16 cellular contexts compared by ENCODE assay signal in the genomic region with DNA sequence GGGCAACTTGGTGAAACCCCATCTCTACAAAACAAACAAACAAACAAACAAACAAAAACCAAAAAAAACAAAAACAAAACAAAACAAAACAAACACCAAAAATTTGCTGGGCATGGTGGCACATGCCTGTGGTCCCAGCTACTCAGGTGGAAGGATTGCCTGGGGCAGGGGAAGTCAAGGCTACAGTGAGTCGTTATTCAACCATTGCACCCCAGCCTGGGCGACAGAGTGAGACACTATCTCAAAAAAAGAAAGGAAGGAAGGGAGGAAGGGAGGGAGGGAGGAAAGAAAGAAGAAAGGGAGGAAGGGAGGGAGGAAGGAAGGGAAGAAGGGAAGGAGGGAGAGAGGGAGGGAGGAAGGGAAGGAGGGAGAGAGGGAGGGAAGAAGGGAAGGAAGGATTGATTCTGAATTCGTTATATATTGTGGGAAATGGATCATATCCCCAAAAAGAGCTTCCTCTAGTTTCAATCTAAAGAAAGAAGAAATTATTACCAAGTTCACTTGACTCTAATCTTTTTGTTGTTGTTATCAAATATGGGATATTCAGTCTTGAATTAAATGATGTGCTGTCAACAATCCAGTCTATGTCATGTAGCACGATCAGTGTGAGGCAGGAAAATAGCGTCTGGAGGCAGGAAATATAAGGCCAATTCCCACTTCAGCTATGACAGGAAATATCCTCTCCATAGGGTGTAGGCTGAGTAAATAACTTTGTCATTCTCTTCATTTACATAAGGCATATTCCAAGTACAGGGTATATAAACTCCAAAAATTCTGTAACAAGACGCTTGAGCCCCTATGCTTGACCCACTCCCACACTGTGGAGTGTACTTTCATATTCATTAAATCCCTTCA. TPM values are rescaled to one million over a fixed set of nuclear protein-coding genes. Genes with fewer than 3 reads are reported as not detected.
DNase-seq lines count a peak whose midpoint lies in the region; ATAC-seq and TF ChIP-seq lines count a peak whose summit lies in the region.
"Had no signal": no experiment of that assay in that cellular context is flagged by ENCODE, and none has a peak within 500 bp of the region (broad histone marks: within the 10 kb centered on the region; RNA-seq: fewer than 3 reads in every experiment).

No MANE protein-coding gene starts in this region.

- POLR2A ChIA-PET in PC-3 (lab: Charles Lee; ENCODE audit: unreplicated experiment) = no interaction called here
- POLR2A ChIA-PET in RWPE1 (lab: Yijun Ruan, JAX; ENCODE audit: low non-redundant PET) = no interaction called here

- BruUV-seq in PC-3 (replicated peaks; lab: Mats Ljungman, UMichigan) = no TSS peak

- ATAC-seq in GM23338 (no peak), PC-3 (peak; percentile 67), left colon (peak; percentile 26)

- H4K20me1 ChIP-seq in GM23338 (replicated peaks; ENCODE audit: insufficient read depth) (no peaks in the 10 kb centered on the region), PC-3 (ENCODE audit: low read length) (no peaks in the 10 kb centered on the region)

- peak overlapping the region; percentile 69 for H3K27ac ChIP-seq in GM23338 (ENCODE audit: low read depth)
- peak overlapping the region; percentile 26; the same call in 1 of the 2 replicates for H3K27ac ChIP-seq in PC-3 (ENCODE audit: low read length)
- H3K27ac ChIP-seq in RWPE1 = no peak overlapping the region
- H3K27ac ChIP-seq: KMS-11, SK-N-MC had no signal

- H3K4me3 Mint-ChIP-seq in GM23338 = no peak overlapping the region
- H3K4me3 Mint-ChIP-seq: CD4-positive, CD25-positive, alpha-beta regulatory T cell; HFFc6 had no signal

- TF ChIP-seq CTCF in GM23338 (conservative IDR thresholded peaks at IDR 0.05; ENCODE audit: low read depth in 2 of 2) (no peak), PC-3 (conservative IDR thresholded peaks at IDR 0.05; ENCODE audit: low read depth, low read length) (no peak), RWPE1 (conservative IDR thresholded peaks at IDR 0.05; ENCODE audit: low read depth) (no peak), GM10266 (IDR thresholded peaks at IDR 0.05; ENCODE audit: control insufficient read depth, insufficient read depth, low read depth, missing control alignments) (no peak)

- peaks cover 1% of the 10 kb centered on the region for H3K27me3 Mint-ChIP-seq in GM23338 (ENCODE audit: insufficient read depth, low read depth, poor library complexity)

- peaks cover 27% of the 10 kb centered on the region for H3K4me1 ChIP-seq in GM23338 (ENCODE audit: insufficient read depth)
- H3K4me1 ChIP-seq in PC-3 (ENCODE audit: insufficient read depth, low read length) = peaks cover 3% of the 10 kb centered on the region; the same call in 1 of the 2 replicates

- no peaks in the 10 kb centered on the region for H3K27me3 ChIP-seq in GM23338 (ENCODE audit: insufficient read depth)
- no peaks in the 10 kb centered on the region for H3K27me3 ChIP-seq in PC-3 (ENCODE audit: low read length)

- H3K36me3 ChIP-seq in GM23338 (ENCODE audit: insufficient read depth) = peaks cover 24% of the 10 kb centered on the region
- H3K36me3 ChIP-seq in PC-3 (ENCODE audit: low read depth, low read length) = peaks cover 5% of the 10 kb centered on the region; the same call in 1 of the 2 replicates

- peaks cover 15% of the 10 kb centered on the region for H3K4me1 Mint-ChIP-seq in GM23338
- H3K4me1 Mint-ChIP-seq: CD4-positive, CD25-positive, alpha-beta regulatory T cell had no signal

- intact Hi-C loops in PC-3 (cut with micrococcal nuclease) = no loop called here
- intact Hi-C loops in left colon (cut with DNase I, micrococcal nuclease) = no loop called here

- no peak overlapping the region for H3K9ac ChIP-seq in PC-3 (ENCODE audit: low read length)
- H3K9ac ChIP-seq: KMS-11 had no signal

- no peaks in the 10 kb centered on the region for H3K79me2 ChIP-seq in GM23338 (replicated peaks; ENCODE audit: insufficient read depth)
- no peaks in the 10 kb centered on the region for H3K79me2 ChIP-seq in PC-3 (ENCODE audit: low read length)

- H3K9me3 Mint-ChIP-seq in GM23338 = peaks cover 66% of the 10 kb centered on the region

- H3K27ac Mint-ChIP-seq in GM23338 = no peak overlapping the region
- H3K27ac Mint-ChIP-seq: CD4-positive, CD25-positive, alpha-beta regulatory T cell; HFFc6 had no signal

- H3K9me3 ChIP-seq in PC-3 (ENCODE audit: low read length) = peaks cover 10% of the 10 kb centered on the region; the same call in 1 of the 2 replicates

- H2AFZ ChIP-seq in GM23338 (no peak overlapping the region), PC-3 (ENCODE audit: low read length) (no peak overlapping the region)

- no peak overlapping the region; the same call in 1 of the 2 replicates for H3K4me2 ChIP-seq in GM23338
- H3K4me2 ChIP-seq in PC-3 (ENCODE audit: low read length) = no peak overlapping the region
- H3K4me2 ChIP-seq: KMS-11 had no signal

- CTCF ChIA-PET in PC-3 (lab: Charles Lee) (no interaction called here), RWPE1 (lab: Yijun Ruan, JAX) (no interaction called here)

- peaks cover 68% of the 10 kb centered on the region for H3K36me3 Mint-ChIP-seq in GM23338 (ENCODE audit: low read depth)
- H3K36me3 Mint-ChIP-seq: CD4-positive, CD25-positive, alpha-beta regulatory T cell had no signal

- H3K4me3 ChIP-seq in GM23338 (0 out of 2 replicates have a peak overlapping the region, but pooled peaks have one; percentile 24), PC-3 (ENCODE audit: low read length) (no peak overlapping the region)
- H3K4me3 ChIP-seq: SK-N-MC had no signal

- H3K9me2 ChIP-seq in GM23338 (ENCODE audit: insufficient read depth) = no peaks in the 10 kb centered on the region; the same call in 1 of the 2 replicates
- H3K9me2 ChIP-seq in PC-3 (replicated peaks; ENCODE audit: low read length) = no peaks in the 10 kb centered on the region

- DNase-seq in DMS153 treated with DMSO at 0.1 percent for 48 hours (lab: John Stamatoyannopoulos, UW; ENCODE audit: unreplicated experiment) = peak; percentile 5
- no peak for DNase-seq in GM23338 (ENCODE audit: low spot score)
- peak; percentile 52 for DNase-seq in PC-3
- no peak for DNase-seq in left colon
- DNase-seq in RWPE1 (ENCODE audit: low spot score) = no peak
- no peak for DNase-seq in GM10266 (ENCODE audit: extremely low spot score)
- DNase-seq in NCI-H345 treated with DMSO at 0.1 percent for 48 hours (lab: John Stamatoyannopoulos, UW; ENCODE audit: unreplicated experiment) = no peak
- DNase-seq: CD4-positive, CD25-positive, alpha-beta regulatory T cell; HFFc6; NCI-H1105 treated with DMSO at 0.1 percent for 48 hours; NCI-H2081 treated with DMSO at 0.1 percent for 48 hours; NCI-H82; OCI-M1; SW 1271 had no signal

- H3F3A ChIP-seq in GM23338 (replicated peaks; ENCODE audit: low read depth) = 0 out of 2 replicates have a peak, but pooled peaks cover 5% of the 10 kb centered on the region
- H3F3A ChIP-seq in PC-3 (ENCODE audit: low read length, unreplicated experiment) = no peaks in the 10 kb centered on the region

TF ChIP-seq in GM23338, 12 proteins besides CTCF, POLR2A, EP300 and RAD21 (continues in another document):
- TF ChIP-seq EZH2phosphoT487 (IDR thresholded peaks at IDR 0.05; ENCODE audit: unreplicated experiment) = no peak
- TF ChIP-seq, protein P1, sequence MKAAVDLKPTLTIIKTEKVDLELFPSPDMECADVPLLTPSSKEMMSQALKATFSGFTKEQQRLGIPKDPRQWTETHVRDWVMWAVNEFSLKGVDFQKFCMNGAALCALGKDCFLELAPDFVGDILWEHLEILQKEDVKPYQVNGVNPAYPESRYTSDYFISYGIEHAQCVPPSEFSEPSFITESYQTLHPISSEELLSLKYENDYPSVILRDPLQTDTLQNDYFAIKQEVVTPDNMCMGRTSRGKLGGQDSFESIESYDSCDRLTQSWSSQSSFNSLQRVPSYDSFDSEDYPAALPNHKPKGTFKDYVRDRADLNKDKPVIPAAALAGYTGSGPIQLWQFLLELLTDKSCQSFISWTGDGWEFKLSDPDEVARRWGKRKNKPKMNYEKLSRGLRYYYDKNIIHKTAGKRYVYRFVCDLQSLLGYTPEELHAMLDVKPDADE (IDR thresholded peaks at IDR 0.05) = no peak
- no peak for TF ChIP-seq STAT1 (IDR thresholded peaks at IDR 0.05; ENCODE audit: unreplicated experiment)
- TF ChIP-seq EZH2 (IDR thresholded peaks at IDR 0.05; ENCODE audit: low read depth, unreplicated experiment) = no peak
- no peak for TF ChIP-seq ZNF331 (CRISPR knock-in tag; IDR thresholded peaks at IDR 0.05; ENCODE audit: low read depth)
- no peak for TF ChIP-seq JUNB (IDR thresholded peaks at IDR 0.05; ENCODE audit: unreplicated experiment)
- no peak for TF ChIP-seq ZNF114 (CRISPR knock-in tag; IDR thresholded peaks at IDR 0.05)
- TF ChIP-seq POLR2AphosphoS5 (IDR thresholded peaks at IDR 0.05; ENCODE audit: low read depth) = no peak
- no peak for TF ChIP-seq CREB1 (CRISPR knock-in tag; IDR thresholded peaks at IDR 0.05; ENCODE audit: low read depth)
- TF ChIP-seq, protein P2, sequence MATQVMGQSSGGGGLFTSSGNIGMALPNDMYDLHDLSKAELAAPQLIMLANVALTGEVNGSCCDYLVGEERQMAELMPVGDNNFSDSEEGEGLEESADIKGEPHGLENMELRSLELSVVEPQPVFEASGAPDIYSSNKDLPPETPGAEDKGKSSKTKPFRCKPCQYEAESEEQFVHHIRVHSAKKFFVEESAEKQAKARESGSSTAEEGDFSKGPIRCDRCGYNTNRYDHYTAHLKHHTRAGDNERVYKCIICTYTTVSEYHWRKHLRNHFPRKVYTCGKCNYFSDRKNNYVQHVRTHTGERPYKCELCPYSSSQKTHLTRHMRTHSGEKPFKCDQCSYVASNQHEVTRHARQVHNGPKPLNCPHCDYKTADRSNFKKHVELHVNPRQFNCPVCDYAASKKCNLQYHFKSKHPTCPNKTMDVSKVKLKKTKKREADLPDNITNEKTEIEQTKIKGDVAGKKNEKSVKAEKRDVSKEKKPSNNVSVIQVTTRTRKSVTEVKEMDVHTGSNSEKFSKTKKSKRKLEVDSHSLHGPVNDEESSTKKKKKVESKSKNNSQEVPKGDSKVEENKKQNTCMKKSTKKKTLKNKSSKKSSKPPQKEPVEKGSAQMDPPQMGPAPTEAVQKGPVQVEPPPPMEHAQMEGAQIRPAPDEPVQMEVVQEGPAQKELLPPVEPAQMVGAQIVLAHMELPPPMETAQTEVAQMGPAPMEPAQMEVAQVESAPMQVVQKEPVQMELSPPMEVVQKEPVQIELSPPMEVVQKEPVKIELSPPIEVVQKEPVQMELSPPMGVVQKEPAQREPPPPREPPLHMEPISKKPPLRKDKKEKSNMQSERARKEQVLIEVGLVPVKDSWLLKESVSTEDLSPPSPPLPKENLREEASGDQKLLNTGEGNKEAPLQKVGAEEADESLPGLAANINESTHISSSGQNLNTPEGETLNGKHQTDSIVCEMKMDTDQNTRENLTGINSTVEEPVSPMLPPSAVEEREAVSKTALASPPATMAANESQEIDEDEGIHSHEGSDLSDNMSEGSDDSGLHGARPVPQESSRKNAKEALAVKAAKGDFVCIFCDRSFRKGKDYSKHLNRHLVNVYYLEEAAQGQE (IDR thresholded peaks at IDR 0.05; ENCODE audit: unreplicated experiment) = no peak

RNA-seq across cellular contexts. Expression of a gene that starts 26.2 kb away (rescaled TPM):
- total RNA-seq in GM23338 (2014; rRNA removed; shearing (Covaris generic)) = 120 and 126 TPM in 2 replicates
- polyA plus RNA-seq in GM23338 (2016; fragmentation: Nextera tagmentation; extraction: Ambion mirVana) = 61.2 and 67.0 TPM in 2 replicates
- total RNA-seq in PC-3 (2014; rRNA removed) = 12.2 and 12.9 TPM in 2 replicates
- total RNA-seq in left colon = 10 to 100 TPM; 20.0 to 20.3 TPM

Comparison
In these comparisons a context has a peak if more than half of its experiments do, and no peak if none do; other contexts are left out.
1. DNase-seq: peak in DMS153 treated with DMSO at 0.1 percent for 48 hours (single experiment) and PC-3 (single experiment); none in GM23338 (single experiment), left colon (0 of 2), RWPE1 (single experiment), GM10266 (single experiment) and NCI-H345 treated with DMSO at 0.1 percent for 48 hours (single experiment).